23 cellular contexts compared by ENCODE assay signal in the genomic region with DNA sequence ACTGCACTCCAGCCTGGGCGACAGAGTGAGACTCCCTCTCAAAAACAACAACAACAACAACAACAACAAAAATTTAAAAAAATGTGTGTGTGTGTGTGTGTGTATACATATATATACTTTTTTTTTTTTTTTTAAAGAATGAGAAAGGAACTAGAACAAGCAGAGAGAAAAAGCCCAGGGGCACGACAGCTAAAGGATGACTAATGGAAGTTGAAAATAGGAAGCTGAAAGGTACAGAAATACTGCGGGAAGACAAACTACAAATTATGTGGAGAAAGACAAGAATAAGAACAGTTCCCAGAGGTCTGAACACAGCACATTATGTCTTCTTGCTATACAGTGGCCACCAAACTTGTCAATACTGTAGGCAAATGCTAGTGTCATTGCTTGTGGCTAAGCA.
"Had no signal": no experiment of that assay in that cellular context is flagged by ENCODE, and none has a peak within 500 bp of the region (broad histone marks: within the 10 kb centered on the region; RNA-seq: fewer than 3 reads in every experiment).

No MANE protein-coding gene starts in this region.

- H3K9me3 ChIP-seq: heart right ventricle, mucosa of descending colon, right lobe of liver, stomach, suprapubic skin, tibial nerve had no signal

- H3K36me3 ChIP-seq: heart right ventricle, right lobe of liver, stomach, suprapubic skin, tibial nerve had no signal

- H3K9me3 Mint-ChIP-seq: activated B cell treated with CpG ODN at 0.5 μM for 24 hours; activated CD4-positive, alpha-beta memory T cell treated with anti-CD3 and anti-CD28 coated beads for 36 hours; endodermal cell; nephron progenitor cell; T-helper 1 cell treated with Interleukin-12 subunit alpha and Interleukin-12 subunit beta and Interleukin-4 antibody, amounts not matched to agents 30 μg/mL and 1 μg/mL, for 36 hours had no signal

- H3K36me3 Mint-ChIP-seq: activated CD4-positive, alpha-beta memory T cell treated with anti-CD3 and anti-CD28 coated beads for 36 hours had no signal

- H3K27me3 ChIP-seq: right lobe of liver, suprapubic skin, tibial nerve had no signal

- H3K4me3 ChIP-seq: heart right ventricle, mucosa of descending colon, right lobe of liver, skin epidermis, stomach, suprapubic skin, tibial nerve had no signal

- H3K27ac ChIP-seq: epithelial cell of prostate, heart right ventricle, right lobe of liver, skin epidermis, stomach, suprapubic skin, tibial nerve had no signal

- H3K4me1 ChIP-seq: heart right ventricle, right lobe of liver had no signal

- H3K27ac Mint-ChIP-seq: activated B cell treated with CpG ODN at 0.5 μM for 24 hours; activated CD4-positive, alpha-beta memory T cell treated with anti-CD3 and anti-CD28 coated beads for 36 hours; endodermal cell; nephron progenitor cell; T-helper 1 cell treated with Interleukin-12 subunit alpha and Interleukin-12 subunit beta and Interleukin-4 antibody, amounts not matched to agents 30 μg/mL and 1 μg/mL, for 36 hours had no signal

- H3K4me3 Mint-ChIP-seq: activated B cell treated with CpG ODN at 0.5 μM for 24 hours; activated CD4-positive, alpha-beta memory T cell treated with anti-CD3 and anti-CD28 coated beads for 36 hours; endodermal cell; nephron progenitor cell; T-helper 1 cell treated with Interleukin-12 subunit alpha and Interleukin-12 subunit beta and Interleukin-4 antibody, amounts not matched to agents 30 μg/mL and 1 μg/mL, for 36 hours had no signal

- DNase-seq: activated B cell treated with CpG ODN at 0.5 μM for 24 hours; activated CD4-positive, alpha-beta memory T cell treated with anti-CD3 and anti-CD28 coated beads for 36 hours; activated CD4-positive, alpha-beta T cell treated with anti-CD3 and anti-CD28 coated beads for 4 hours; activated gamma-delta T cell; amygdala; cortex of kidney; endodermal cell; heart right ventricle; islet precursor cell; left colon; mesendoderm; mucosa of descending colon; nephron progenitor cell; occipital lobe; right lobe of liver; stimulated activated CD4-positive, alpha-beta T cell treated with anti-CD3 and anti-CD28 coated beads, Interleukin-1b, Interleukin-23, amount 100 ng/mL, for 48 hours; stomach; T1000 had no signal

- H3K4me1 Mint-ChIP-seq: endodermal cell, nephron progenitor cell had no signal

- ATAC-seq: heart right ventricle, left colon, mucosa of descending colon, right lobe of liver had no signal
